Comparison of ENCODE assay signal across 1 cellular context in genomic region chr4:167282171-167282864, GRCh38.
TF ChIP-seq lines count a peak whose summit lies in the region.

No MANE protein-coding gene starts in this region.

TF ChIP-seq in endothelial cell of umbilical vein, 7 proteins besides CTCF, POLR2A, EP300 and RAD21:
- TF ChIP-seq FOS (IDR thresholded peaks at IDR 0.05; ENCODE audit: borderline replicate concordance, insufficient read depth, low read length) (peak; percentile 73), EZH2 (IDR thresholded peaks at IDR 0.05; ENCODE audit: borderline replicate concordance, low read depth, low read length, severe bottlenecking) (no peak)
